ENCODE assay signal across 1 cellular context in genomic region chr12:63419119-63419518, GRCh38.
TF ChIP-seq lines count a peak whose summit lies in the region.

No MANE protein-coding gene starts in this region.

TF ChIP-seq in HEK293, 187 proteins besides CTCF, POLR2A, EP300 and RAD21 (continued from another document and continues in another):
- TF ChIP-seq ZNF148 (tag by site-specific recombination; IDR thresholded peaks at IDR 0.05; ENCODE audit: borderline replicate concordance) (no peak), ZNF548 (tag by site-specific recombination; IDR thresholded peaks at IDR 0.05) (no peak), ZNF530 (tag by site-specific recombination; IDR thresholded peaks at IDR 0.05; ENCODE audit: low read depth) (no peak), GLIS1 (tag by site-specific recombination; IDR thresholded peaks at IDR 0.05) (no peak), WT1 (tag by site-specific recombination; IDR thresholded peaks at IDR 0.05) (0 out of 2 replicates have a peak, but pooled peaks have one; percentile 37), ZNF747 (tag by site-specific recombination; IDR thresholded peaks at IDR 0.05) (no peak), BCL11A (tag by site-specific recombination; IDR thresholded peaks at IDR 0.05; ENCODE audit: low read depth) (peak; percentile 45; the same call in 1 of the 2 replicates), ZNF10 (tag by site-specific recombination; IDR thresholded peaks at IDR 0.05) (peak; percentile 18; the same call in 1 of the 2 replicates), REPIN1 (tag by site-specific recombination; IDR thresholded peaks at IDR 0.05; ENCODE audit: low read depth) (no peak), ZNF621 (tag by site-specific recombination; IDR thresholded peaks at IDR 0.05) (peak; percentile 88), ZIC2 (tag by site-specific recombination; IDR thresholded peaks at IDR 0.05) (no peak), EGR2 (tag by site-specific recombination; IDR thresholded peaks at IDR 0.05; ENCODE audit: low read depth) (no peak; the same call in 1 of the 2 replicates), REST (tag by site-specific recombination; IDR thresholded peaks at IDR 0.05) (no peak), ZNF776 (tag by site-specific recombination; IDR thresholded peaks at IDR 0.05; ENCODE audit: borderline replicate concordance) (no peak), ZNF544 (tag by site-specific recombination; IDR thresholded peaks at IDR 0.05) (no peak), ZNF501 (tag by site-specific recombination; IDR thresholded peaks at IDR 0.05) (no peak), ZSCAN30 (tag by site-specific recombination; IDR thresholded peaks at IDR 0.05) (no peak), SP7 (tag by site-specific recombination; IDR thresholded peaks at IDR 0.05) (peak; percentile 94), ZNF174 (tag by site-specific recombination; IDR thresholded peaks at IDR 0.05) (no peak), ZNF521 (tag by site-specific recombination; IDR thresholded peaks at IDR 0.05) (no peak), ZNF19 (tag by site-specific recombination; IDR thresholded peaks at IDR 0.05; ENCODE audit: low read depth) (no peak), ZNF157 (tag by site-specific recombination; IDR thresholded peaks at IDR 0.05) (peak; percentile 39; the same call in 1 of the 2 replicates), ZNF121 (tag by site-specific recombination; IDR thresholded peaks at IDR 0.05) (no peak), FEZF1 (tag by site-specific recombination; IDR thresholded peaks at IDR 0.05) (peak; percentile 79), ZNF391 (tag by site-specific recombination; IDR thresholded peaks at IDR 0.05; ENCODE audit: borderline replicate concordance, low read depth) (peak; percentile 64; the same call in 1 of the 2 replicates), PATZ1 (tag by site-specific recombination; IDR thresholded peaks at IDR 0.05) (no peak), GLI4 (tag by site-specific recombination; IDR thresholded peaks at IDR 0.05) (no peak), HOXD13 (CRISPR knock-in tag; IDR thresholded peaks at IDR 0.05; ENCODE audit: borderline replicate concordance) (no peak), ZNF792 (tag by site-specific recombination; IDR thresholded peaks at IDR 0.05) (no peak), ZNF274 (IDR thresholded peaks at IDR 0.05; ENCODE audit: low read length) (no peak), ZNF274 (tag by site-specific recombination; IDR thresholded peaks at IDR 0.05; ENCODE audit: borderline replicate concordance) (no peak), ZNF626 (tag by site-specific recombination; IDR thresholded peaks at IDR 0.05) (no peak), YY1 (tag by site-specific recombination; IDR thresholded peaks at IDR 0.05) (no peak), OVOL3 (tag by site-specific recombination; IDR thresholded peaks at IDR 0.05) (no peak), ZFP3 (tag by site-specific recombination; IDR thresholded peaks at IDR 0.05; ENCODE audit: low read depth) (no peak), ZNF654 (tag by site-specific recombination; IDR thresholded peaks at IDR 0.05; ENCODE audit: low read depth) (peak; percentile 48), ZNF701 (tag by site-specific recombination; IDR thresholded peaks at IDR 0.05) (no peak), ZNF561 (tag by site-specific recombination; IDR thresholded peaks at IDR 0.05; ENCODE audit: borderline replicate concordance) (no peak), ZBTB1 (tag by site-specific recombination; IDR thresholded peaks at IDR 0.05) (peak; percentile 87; the same call in 1 of the 2 replicates), ZNF37A (tag by site-specific recombination; IDR thresholded peaks at IDR 0.05) (no peak), ZNF433 (tag by site-specific recombination; IDR thresholded peaks at IDR 0.05; ENCODE audit: low read depth) (no peak), ZNF169 (tag by site-specific recombination; IDR thresholded peaks at IDR 0.05) (0 out of 2 replicates have a peak, but pooled peaks have one; percentile 79), ZBTB49 (tag by site-specific recombination; IDR thresholded peaks at IDR 0.05; ENCODE audit: low read depth) (no peak), RBAK (tag by site-specific recombination; IDR thresholded peaks at IDR 0.05) (peak; percentile 89), ZNF146 (tag by site-specific recombination; IDR thresholded peaks at IDR 0.05) (no peak), SALL2 (tag by site-specific recombination; IDR thresholded peaks at IDR 0.05; ENCODE audit: borderline replicate concordance) (no peak), ZNF777 (tag by site-specific recombination; IDR thresholded peaks at IDR 0.05; ENCODE audit: borderline replicate concordance) (no peak)
- TF ChIP-seq, protein P1, sequence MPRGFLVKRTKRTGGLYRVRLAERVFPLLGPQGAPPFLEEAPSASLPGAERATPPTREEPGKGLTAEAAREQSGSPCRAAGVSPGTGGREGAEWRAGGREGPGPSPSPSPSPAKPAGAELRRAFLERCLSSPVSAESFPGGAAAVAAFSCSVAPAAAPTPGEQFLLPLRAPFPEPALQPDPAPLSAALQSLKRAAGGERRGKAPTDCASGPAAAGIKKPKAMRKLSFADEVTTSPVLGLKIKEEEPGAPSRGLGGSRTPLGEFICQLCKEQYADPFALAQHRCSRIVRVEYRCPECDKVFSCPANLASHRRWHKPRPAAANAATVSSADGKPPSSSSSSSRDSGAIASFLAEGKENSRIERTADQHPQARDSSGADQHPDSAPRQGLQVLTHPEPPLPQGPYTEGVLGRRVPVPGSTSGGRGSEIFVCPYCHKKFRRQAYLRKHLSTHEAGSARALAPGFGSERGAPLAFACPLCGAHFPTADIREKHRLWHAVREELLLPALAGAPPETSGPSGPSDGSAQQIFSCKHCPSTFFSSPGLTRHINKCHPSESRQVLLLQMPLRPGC (tag by site-specific recombination; IDR thresholded peaks at IDR 0.05): peak; percentile 95
- TF ChIP-seq, protein P2, sequence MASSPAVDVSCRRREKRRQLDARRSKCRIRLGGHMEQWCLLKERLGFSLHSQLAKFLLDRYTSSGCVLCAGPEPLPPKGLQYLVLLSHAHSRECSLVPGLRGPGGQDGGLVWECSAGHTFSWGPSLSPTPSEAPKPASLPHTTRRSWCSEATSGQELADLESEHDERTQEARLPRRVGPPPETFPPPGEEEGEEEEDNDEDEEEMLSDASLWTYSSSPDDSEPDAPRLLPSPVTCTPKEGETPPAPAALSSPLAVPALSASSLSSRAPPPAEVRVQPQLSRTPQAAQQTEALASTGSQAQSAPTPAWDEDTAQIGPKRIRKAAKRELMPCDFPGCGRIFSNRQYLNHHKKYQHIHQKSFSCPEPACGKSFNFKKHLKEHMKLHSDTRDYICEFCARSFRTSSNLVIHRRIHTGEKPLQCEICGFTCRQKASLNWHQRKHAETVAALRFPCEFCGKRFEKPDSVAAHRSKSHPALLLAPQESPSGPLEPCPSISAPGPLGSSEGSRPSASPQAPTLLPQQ (tag by site-specific recombination; IDR thresholded peaks at IDR 0.05): 0 out of 2 replicates have a peak, but pooled peaks have one; percentile 57
- TF ChIP-seq, protein P3, sequence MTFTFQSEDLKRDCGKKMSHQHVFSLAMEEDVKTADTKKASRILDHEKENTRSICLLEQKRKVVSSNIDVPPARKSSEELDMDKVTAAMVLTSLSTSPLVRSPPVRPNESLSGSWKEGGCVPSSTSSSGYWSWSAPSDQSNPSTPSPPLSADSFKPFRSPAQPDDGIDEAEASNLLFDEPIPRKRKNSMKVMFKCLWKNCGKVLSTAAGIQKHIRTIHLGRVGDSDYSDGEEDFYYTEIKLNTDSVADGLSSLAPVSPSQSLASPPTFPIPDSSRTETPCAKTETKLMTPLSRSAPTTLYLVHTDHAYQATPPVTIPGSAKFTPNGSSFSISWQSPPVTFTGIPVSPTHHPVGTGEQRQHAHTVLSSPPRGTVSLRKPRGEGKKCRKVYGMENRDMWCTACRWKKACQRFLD (tag by site-specific recombination; IDR thresholded peaks at IDR 0.05): no peak
- TF ChIP-seq, protein P4, sequence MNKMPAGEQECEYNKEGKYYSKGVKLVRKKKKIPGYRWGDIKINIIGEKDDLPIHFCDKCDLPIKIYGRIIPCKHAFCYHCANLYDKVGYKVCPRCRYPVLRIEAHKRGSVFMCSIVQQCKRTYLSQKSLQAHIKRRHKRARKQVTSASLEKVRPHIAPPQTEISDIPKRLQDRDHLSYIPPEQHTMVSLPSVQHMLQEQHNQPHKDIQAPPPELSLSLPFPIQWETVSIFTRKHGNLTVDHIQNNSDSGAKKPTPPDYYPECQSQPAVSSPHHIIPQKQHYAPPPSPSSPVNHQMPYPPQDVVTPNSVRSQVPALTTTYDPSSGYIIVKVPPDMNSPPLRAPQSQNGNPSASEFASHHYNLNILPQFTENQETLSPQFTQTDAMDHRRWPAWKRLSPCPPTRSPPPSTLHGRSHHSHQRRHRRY (tag by site-specific recombination; IDR thresholded peaks at IDR 0.05): no peak
